In genomic region chr12:124026755-124027745, GRCh38 we compare ENCODE assay signal across 12 cellular contexts. TPM values are rescaled to one million over a fixed set of nuclear protein-coding genes. Genes with fewer than 3 reads are reported as not detected.
DNase-seq lines count a peak whose midpoint lies in the region; ATAC-seq, FAIRE-seq and TF ChIP-seq lines count a peak whose summit lies in the region.
"Had no signal": no experiment of that assay in that cellular context is flagged by ENCODE, and none has a peak within 500 bp of the region (broad histone marks: within the 10 kb centered on the region; RNA-seq: fewer than 3 reads in every experiment).

No MANE protein-coding gene starts in this region.

- no peaks in the 10 kb centered on the region for H3K9me2 ChIP-seq in SK-N-SH

- 61% methylated on average over 14 of the region's 14 CpGs for WGBS in SK-N-SH (ENCODE audit: low lambda C conversion rate)

- H3K4me2 ChIP-seq in SK-N-SH = peak overlapping the region; percentile 52
- peak overlapping the region; percentile 60 for H3K4me2 ChIP-seq in skeletal muscle satellite cell (ENCODE audit: low read length)

- H3K36me3 ChIP-seq in SK-N-SH (replicated peaks in 1 of 2; ENCODE audit: control insufficient read depth in 1 of 2, insufficient read depth in 2 of 2, low read length in 1 of 2) (no peaks in the 10 kb centered on the region), skeletal muscle satellite cell (ENCODE audit: insufficient read depth, low read length) (no peaks in the 10 kb centered on the region)

- TF ChIP-seq RAD21 in SK-N-SH (IDR thresholded peaks at IDR 0.05; ENCODE audit: low read length) = no peak

- no peaks in the 10 kb centered on the region for H3K27me3 ChIP-seq in SK-N-SH (ENCODE audit: insufficient read depth)
- H3K27me3 ChIP-seq in foreskin keratinocyte = no peaks in the 10 kb centered on the region
- H3K27me3 ChIP-seq in skeletal muscle satellite cell (ENCODE audit: control insufficient read depth, insufficient read depth, low read length) = no peaks in the 10 kb centered on the region

- peak in 1 of 2 experiments; percentile 66; a peak in 1 of 4 replicates for TF ChIP-seq EP300 in SK-N-SH (IDR thresholded peaks at IDR 0.05; ENCODE audit: borderline replicate concordance in 1 of 2, low read depth in 1 of 2, low read length in 1 of 2)

- peaks cover 31% of the 10 kb centered on the region for H3F3A ChIP-seq in SK-N-SH (replicated peaks; ENCODE audit: insufficient read depth)

- no peaks in the 10 kb centered on the region for H3K79me2 ChIP-seq in SK-N-SH (ENCODE audit: insufficient read depth)

- no peak overlapping the region for H2AFZ ChIP-seq in SK-N-SH (ENCODE audit: low read depth)

- H3K9me3 ChIP-seq in SK-N-SH (no peaks in the 10 kb centered on the region), skeletal muscle satellite cell (replicated peaks; ENCODE audit: low read length) (no peaks in the 10 kb centered on the region)

- in situ Hi-C loops in GM13977 (cut with MboI; ENCODE audit: low pct_unique_long_range_greater_than_20kb, low sequenced_read_pairs, unreplicated experiment) = loop anchor here (25.0 kb wide), 1 partner anchor 285 kb away; no protein-coding TSS in a partner anchor

- peak; percentile 35 for DNase-seq in HTR-8/SVneo (ENCODE audit: insufficient read length, low spot score)
- no peak for DNase-seq in SK-N-SH
- peak in 1 of 2 donors; percentile 66 for DNase-seq in foreskin keratinocyte
- no peak for DNase-seq in GM13977 (ENCODE audit: low spot score)
- no peak for DNase-seq in NCI-H446 treated with DMSO at 0.1 percent for 48 hours (lab: John Stamatoyannopoulos, UW)
- DNase-seq: islet precursor cell, NCI-H748 treated with DMSO at 0.1 percent for 48 hours had no signal

- ATAC-seq in foreskin keratinocyte (peak; percentile 81), HG03280 (IDR thresholded peaks at IDR 0.05; ENCODE audit: unreplicated experiment) (no peak), HG03442 (IDR thresholded peaks at IDR 0.05; ENCODE audit: unreplicated experiment) (no peak)
- ATAC-seq: HepG2 had no signal

- H3K4me1 ChIP-seq in SK-N-SH (ENCODE audit: control insufficient read depth in 1 of 2, insufficient read depth in 2 of 2, low read depth in 1 of 2, low read length in 1 of 2) (peaks cover 25 to 29% of the 10 kb centered on the region in 2 experiments; a peak in 3 of 4 replicates), foreskin keratinocyte (peaks cover 7% of the 10 kb centered on the region), skeletal muscle satellite cell (ENCODE audit: control insufficient read depth, insufficient read depth, low read length) (peaks cover 54% of the 10 kb centered on the region)

- peak overlapping the region in 1 of 2 experiments; percentile 84; a peak in 2 of 4 replicates for H3K27ac ChIP-seq in SK-N-SH (ENCODE audit: low read depth in 2 of 2, low read length in 1 of 2)
- no peak overlapping the region for H3K27ac ChIP-seq in foreskin keratinocyte
- H3K27ac ChIP-seq: VCaP had no signal

- no peak for TF ChIP-seq CTCF in SK-N-SH (IDR thresholded peaks at IDR 0.05)
- no peak for TF ChIP-seq CTCF in foreskin keratinocyte (conservative IDR thresholded peaks at IDR 0.05)
- TF ChIP-seq CTCF in GM13977 (IDR thresholded peaks at IDR 0.05; ENCODE audit: extremely low read depth, insufficient read depth, missing control alignments) = no peak

- no peak overlapping the region; the same call in 1 of the 2 replicates for H3K9ac ChIP-seq in SK-N-SH
- H3K9ac ChIP-seq in skeletal muscle satellite cell (ENCODE audit: low read depth, low read length) = no peak overlapping the region

- FAIRE-seq in HTR-8/SVneo (lab: Jason Lieb, UNC) = no peak
- FAIRE-seq: HepG2 had no signal

- CTCF ChIA-PET in SK-N-SH (lab: Yijun Ruan, JAX) = interaction anchor here (0.6 to 1.8 kb wide), 3 partner anchors 10 to 244 kb away, joined by 3 to 11 read pairs (median 3); no protein-coding TSS in a partner anchor

- H3K4me3 ChIP-seq in SK-N-SH (ENCODE audit: low read depth in 2 of 2, low read length in 1 of 2) (no peak overlapping the region), skeletal muscle satellite cell (ENCODE audit: low read length) (no peak overlapping the region)

- POLR2A ChIA-PET in SK-N-SH (lab: Yijun Ruan, JAX) = no interaction called here

- no peaks in the 10 kb centered on the region for H4K20me1 ChIP-seq in SK-N-SH (ENCODE audit: insufficient read depth)

TF ChIP-seq in SK-N-SH, 30 proteins besides CTCF, POLR2A, EP300 and RAD21 (continues in another document):
- TF ChIP-seq SIN3A (IDR thresholded peaks at IDR 0.05; ENCODE audit: borderline replicate concordance, low read depth, low read length) (no peak), YY1 (IDR thresholded peaks at IDR 0.05; ENCODE audit: low read depth) (no peak), TCF12 (IDR thresholded peaks at IDR 0.05) (peak; percentile 53), CHD2 (IDR thresholded peaks at IDR 0.05; ENCODE audit: low read length, partially characterized antibody) (no peak), PBX3 (IDR thresholded peaks at IDR 0.05) (peak; percentile 60), MEF2A (IDR thresholded peaks at IDR 0.05; ENCODE audit: borderline replicate concordance, low read depth) (peak; percentile 99), TAF1 (IDR thresholded peaks at IDR 0.05; ENCODE audit: borderline replicate concordance, low read depth, low read length) (no peak), MAX (IDR thresholded peaks at IDR 0.05; ENCODE audit: low read depth) (no peak), NFIC (IDR thresholded peaks at IDR 0.05; ENCODE audit: borderline replicate concordance) (peak; percentile 25; the same call in 1 of the 2 replicates), FOXJ3 (CRISPR knock-in tag; IDR thresholded peaks at IDR 0.05) (no peak), IRF3 (IDR thresholded peaks at IDR 0.05; ENCODE audit: low read depth, low read length) (no peak), FOSL2 (IDR thresholded peaks at IDR 0.05; ENCODE audit: borderline replicate concordance, low read depth) (peak; percentile 74; the same call in 1 of the 2 replicates), TEAD4 (IDR thresholded peaks at IDR 0.05; ENCODE audit: borderline replicate concordance, insufficient read depth) (no peak), ELF1 (IDR thresholded peaks at IDR 0.05) (no peak), SMC3 (IDR thresholded peaks at IDR 0.05; ENCODE audit: low read depth, low read length) (no peak), RXRA (IDR thresholded peaks at IDR 0.05; ENCODE audit: borderline replicate concordance, low read depth) (peak; percentile 53; the same call in 1 of the 2 replicates), GABPA (IDR thresholded peaks at IDR 0.05; ENCODE audit: low read depth) (no peak), MXI1 (IDR thresholded peaks at IDR 0.05; ENCODE audit: low read depth, low read length) (no peak), FOXM1 (IDR thresholded peaks at IDR 0.05; ENCODE audit: low read depth) (no peak), POLR2AphosphoS5 (IDR thresholded peaks at IDR 0.05; ENCODE audit: low read depth, low read length) (no peak), RCOR1 (IDR thresholded peaks at IDR 0.05; ENCODE audit: low read length) (no peak), JUND (IDR thresholded peaks at IDR 0.05) (peak; percentile 70), NRF1 (IDR thresholded peaks at IDR 0.05; ENCODE audit: low read depth, low read length) (no peak)

RNA-seq across cellular contexts. Expression of gene ZNF664, which starts 54.0 kb away (rescaled TPM):
- 34.9 and 51.0 TPM in 2 replicates for polyA plus RNA-seq in SK-N-SH (2012; rRNA removed)
- polyA plus RNA-seq in SK-N-SH (2012; cell fraction: cytosol; rRNA removed) = 54.8 and 55.1 TPM in 2 replicates
- 34.9 and 41.5 TPM in 2 replicates for polyA plus RNA-seq in SK-N-SH (2012; cell fraction: nucleus; rRNA removed)
- 58.2 and 64.9 TPM in 2 replicates for total RNA-seq in foreskin keratinocyte
- 19.4 and 21.9 TPM in 2 replicates for polyA plus RNA-seq in foreskin keratinocyte
- 38.3 and 40.2 TPM in 2 replicates for total RNA-seq in skeletal muscle satellite cell (2012; rRNA removed)

RNA-seq across cellular contexts. Expression of gene CCDC92, which starts 54.4 kb away (rescaled TPM):
- polyA plus RNA-seq in SK-N-SH (2012; rRNA removed) (34.8 and 53.5 TPM in 2 replicates), foreskin keratinocyte (23.0 and 26.9 TPM in 2 replicates)
- 46.3 and 53.9 TPM in 2 replicates for polyA plus RNA-seq in SK-N-SH (2012; cell fraction: cytosol; rRNA removed)
- polyA plus RNA-seq in SK-N-SH (2012; cell fraction: nucleus; rRNA removed) = 55.0 and 60.5 TPM in 2 replicates
- 14.7 and 15.8 TPM in 2 replicates for total RNA-seq in foreskin keratinocyte
- total RNA-seq in skeletal muscle satellite cell (2012; rRNA removed) = 8.3 and 9.1 TPM in 2 replicates
